ENCODE assay signal across 9 cellular contexts in genomic region chr7:732094-732541, GRCh38. TPM values are rescaled to one million over a fixed set of nuclear protein-coding genes. Genes with fewer than 3 reads are reported as not detected.
DNase-seq lines count a peak whose midpoint lies in the region; ATAC-seq and TF ChIP-seq lines count a peak whose summit lies in the region.
"Had no signal": no experiment of that assay in that cellular context is flagged by ENCODE, and none has a peak within 500 bp of the region (broad histone marks: within the 10 kb centered on the region; RNA-seq: fewer than 3 reads in every experiment).

No MANE protein-coding gene starts in this region.

- peak; percentile 39 for DNase-seq in BE2C
- peak; percentile 38 to 79 (median 70) for DNase-seq in adrenal gland
- DNase-seq in left colon, result peak; percentile 83 to 89
- DNase-seq in AG08395 (ENCODE audit: low spot score), result no peak
- DNase-seq in AG08396 (ENCODE audit: low spot score), result no peak
- DNase-seq: activated gamma-delta T cell treated with Interleukin-2 at 50 U/mL for 16 hours had no signal

- H3K27ac ChIP-seq in HUES48 (ENCODE audit: low read depth, low read length) (peak overlapping the region; percentile 52), adrenal gland (peak overlapping the region in 1 of 5 donors; percentile 11)

- TF ChIP-seq CTCF in BE2C (IDR thresholded peaks at IDR 0.05; ENCODE audit: low read depth, low read length), result no peak
- TF ChIP-seq CTCF in adrenal gland (IDR thresholded peaks at IDR 0.05), result peak in 3 of 6 experiments; percentile 18 to 43 (median 39)

- H3K4me3 ChIP-seq in BE2C (ENCODE audit: low read depth, low read length) (no peak overlapping the region), HUES48 (ENCODE audit: low read depth, low read length) (no peak overlapping the region), adrenal gland (no peak overlapping the region)

- 45 to 80% (median 63%) methylated on average over 1 to 17 of the region's 17 CpGs for WGBS in adrenal gland, 4 donors

- H3K36me3 ChIP-seq in BE2C (peaks cover 56% of the 10 kb centered on the region), HUES48 (ENCODE audit: control insufficient read depth, insufficient read depth, low read length) (peaks cover 52% of the 10 kb centered on the region), adrenal gland (replicated peaks in 1 of 2) (no peaks in the 10 kb centered on the region)

- TF ChIP-seq POLR2A in adrenal gland (IDR thresholded peaks at IDR 0.05), result no peak

- H3K27me3 ChIP-seq in BE2C (no peaks in the 10 kb centered on the region), HUES48 (ENCODE audit: control insufficient read depth, insufficient read depth, low read length) (no peaks in the 10 kb centered on the region), adrenal gland (no peaks in the 10 kb centered on the region)

- intact Hi-C loops in adrenal gland (cut with DNase I) (no loop called here), left colon (cut with DNase I, micrococcal nuclease) (no loop called here)

- no peak overlapping the region for H3K9ac ChIP-seq in HUES48 (ENCODE audit: low read depth, low read length)

- ATAC-seq in left colon (peak; percentile 91), GM19467 (IDR thresholded peaks at IDR 0.05; ENCODE audit: unreplicated experiment) (no peak), GM19452 (IDR thresholded peaks at IDR 0.05; ENCODE audit: unreplicated experiment) (no peak)

- H3K4me1 ChIP-seq in BE2C (no peaks in the 10 kb centered on the region), HUES48 (ENCODE audit: control insufficient read depth, insufficient read depth, low read length) (0 out of 2 replicates have a peak, but pooled peaks cover 9% of the 10 kb centered on the region), adrenal gland (replicated peaks in 1 of 2) (peaks cover 6 to 10% of the 10 kb centered on the region in 2 donors)

- H3K9me3 ChIP-seq in BE2C (no peaks in the 10 kb centered on the region), HUES48 (ENCODE audit: control insufficient read depth, insufficient read depth, low read length) (peaks cover 10% of the 10 kb centered on the region; the same call in 1 of the 2 replicates), adrenal gland (replicated peaks in 1 of 3) (no peaks in the 10 kb centered on the region)

RNA-seq across cellular contexts. Expression of gene PRKAR1B, which starts 5.0 kb away (rescaled TPM):
- 31.7 TPM for polyA plus RNA-seq in BE2C (2012; ENCODE audit: insufficient read depth, insufficient read length, low read depth)
- total RNA-seq in adrenal gland, result 10 to 100 TPM in 7 of 8 donors, 1 to 10 TPM in 1; 5.2 to 21.5 (median 13.6) TPM
- 10 to 100 TPM in 1 of 3 donors, 1 to 10 TPM in 2; 8.4 to 17.3 (median 8.7) TPM for polyA plus RNA-seq in adrenal gland
- total RNA-seq in left colon, result 10 to 100 TPM; 26.5 to 31.0 TPM

RNA-seq across cellular contexts. Expression of gene DNAAF5, which starts 5.6 kb away (rescaled TPM):
- polyA plus RNA-seq in BE2C (2012; ENCODE audit: insufficient read depth, insufficient read length, low read depth), result 53.4 TPM
- 10 to 100 TPM; 14.5 to 32.7 (median 23.4) TPM for total RNA-seq in adrenal gland
- 10 to 100 TPM in 1 of 3 donors, 1 to 10 TPM in 2; 7.9 to 11.1 (median 8.8) TPM for polyA plus RNA-seq in adrenal gland
- total RNA-seq in left colon, result 10 to 100 TPM; 27.8 to 37.1 TPM

Comparison
In these comparisons a context has a peak if more than half of its experiments do, and no peak if none do; other contexts are left out.
1. DNase-seq: peak in BE2C (single experiment), adrenal gland (7 of 7) and left colon (2 of 2); none in AG08395 (single experiment) and AG08396 (single experiment).